In the genomic region with DNA sequence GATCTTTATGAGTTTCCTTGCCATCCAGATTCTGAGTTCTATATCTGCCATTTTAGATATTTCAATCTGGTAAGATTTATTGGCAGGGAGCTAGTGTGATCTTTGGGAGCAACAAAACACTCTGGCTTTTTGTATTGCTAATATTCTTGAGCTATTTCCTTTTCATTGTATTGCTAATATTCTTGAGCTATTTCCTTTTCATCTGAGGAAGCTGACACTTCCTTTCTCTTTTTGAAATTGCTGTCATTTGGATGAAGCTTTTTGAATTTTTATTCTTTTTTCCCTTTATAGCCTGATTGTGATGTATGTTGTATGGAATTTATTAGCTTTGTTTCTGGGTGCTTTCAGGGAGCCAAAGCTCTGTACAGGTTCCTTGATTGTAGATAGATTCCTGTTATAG, we compare ENCODE assay signal across 28 cellular contexts.
"Had no signal": no experiment of that assay in that cellular context is flagged by ENCODE, and none has a peak within 500 bp of the region (broad histone marks: within the 10 kb centered on the region; RNA-seq: fewer than 3 reads in every experiment).

No MANE protein-coding gene starts in this region.

- H3K27me3 ChIP-seq: heart left ventricle, stomach, thyroid gland, upper lobe of left lung, vagina had no signal

- H3K4me1 ChIP-seq: heart left ventricle, stomach, thyroid gland, upper lobe of left lung, vagina had no signal

- H3K36me3 ChIP-seq: heart left ventricle, stomach, thyroid gland, upper lobe of left lung, vagina, WERI-Rb-1 had no signal

- H3K4me3 ChIP-seq: heart left ventricle, stomach, thyroid gland, upper lobe of left lung, vagina had no signal

- H3K36me3 Mint-ChIP-seq: activated CD4-positive, alpha-beta memory T cell treated with anti-CD3 and anti-CD28 coated beads for 36 hours; mesothelial cell of epicardium; naive B cell; stimulated activated naive B cell treated with anti-CD40 and anti-IgM and Interleukin-4, amounts not matched to agents 10 μg/mL and 1 μg/mL and 100 μg/mL, for 72 hours had no signal

- DNase-seq: activated CD4-positive, alpha-beta memory T cell treated with anti-CD3 and anti-CD28 coated beads for 36 hours; activated CD4-positive, alpha-beta T cell treated with anti-CD3 and anti-CD28 coated beads, Interleukin-2, amount 10 ng/mL, durations not matched to agents 24 days and 14 days; activated CD4-positive, CD25-positive, alpha-beta regulatory T cell treated with anti-CD3 and anti-CD28 coated beads, Interleukin-2, amount 50 U/mL, for 72 hours; activated CD8-positive, alpha-beta memory T cell treated with anti-CD3 and anti-CD28 coated beads, Interleukin-2, amount 50 U/mL, for 4 hours; activated effector memory CD4-positive, alpha-beta T cell treated with anti-CD3 and anti-CD28 coated beads, Interleukin-2, amount 50 U/mL, for 16 hours; activated naive CD4-positive, alpha-beta T cell treated with anti-CD3 and anti-CD28 coated beads for 36 hours; activated naive CD8-positive, alpha-beta T cell treated with anti-CD3 and anti-CD28 coated beads, Interleukin-2, amount 10 ng/mL, durations not matched to agents 7 days and 5 days; activated T-cell treated with anti-CD3 and anti-CD28 coated beads, Interleukin-2, amount 50 U/mL, for 1 hour; amygdala; caudate nucleus; foreskin fibroblast; heart left ventricle; naive B cell; nephron progenitor cell; right cardiac atrium; stimulated activated CD4-positive, alpha-beta T cell treated with anti-CD3 and anti-CD28 coated beads, Interleukin-15, amount 100 ng/mL, for 24 hours; stimulated activated CD4-positive, alpha-beta T cell treated with anti-CD3 and anti-CD28 coated beads, Interleukin-2, amount 100 ng/mL, for 24 hours; stimulated activated naive B cell treated with anti-CD40 and anti-IgM and Interleukin-4, amounts not matched to agents 10 μg/mL and 1 μg/mL and 100 μg/mL, for 72 hours; stomach; T-helper 17 cell; T1000; thyroid gland; upper lobe of left lung; WERI-Rb-1 had no signal

- H3K9me3 Mint-ChIP-seq: nephron progenitor cell had no signal

- H3K4me1 Mint-ChIP-seq: activated CD4-positive, alpha-beta T cell treated with anti-CD3 and anti-CD28 coated beads, Interleukin-2, amount 10 ng/mL, durations not matched to agents 24 days and 14 days; activated naive CD8-positive, alpha-beta T cell treated with anti-CD3 and anti-CD28 coated beads, Interleukin-2, amount 10 ng/mL, durations not matched to agents 7 days and 5 days; mesothelial cell of epicardium; naive B cell; nephron progenitor cell; stimulated activated naive B cell treated with anti-CD40 and anti-IgM and Interleukin-4, amounts not matched to agents 10 μg/mL and 1 μg/mL and 100 μg/mL, for 72 hours; T-helper 17 cell had no signal

- H3K27me3 Mint-ChIP-seq: activated CD4-positive, alpha-beta memory T cell treated with anti-CD3 and anti-CD28 coated beads for 36 hours; activated CD4-positive, alpha-beta T cell treated with anti-CD3 and anti-CD28 coated beads, Interleukin-2, amount 10 ng/mL, durations not matched to agents 24 days and 14 days; activated naive CD8-positive, alpha-beta T cell treated with anti-CD3 and anti-CD28 coated beads, Interleukin-2, amount 10 ng/mL, durations not matched to agents 7 days and 5 days; naive B cell; stimulated activated naive B cell treated with anti-CD40 and anti-IgM and Interleukin-4, amounts not matched to agents 10 μg/mL and 1 μg/mL and 100 μg/mL, for 72 hours; T-helper 17 cell had no signal

- H3K27ac Mint-ChIP-seq: activated CD4-positive, alpha-beta memory T cell treated with anti-CD3 and anti-CD28 coated beads for 36 hours; activated CD4-positive, alpha-beta T cell treated with anti-CD3 and anti-CD28 coated beads, Interleukin-2, amount 10 ng/mL, durations not matched to agents 24 days and 14 days; activated naive CD4-positive, alpha-beta T cell treated with anti-CD3 and anti-CD28 coated beads for 36 hours; activated naive CD8-positive, alpha-beta T cell treated with anti-CD3 and anti-CD28 coated beads, Interleukin-2, amount 10 ng/mL, durations not matched to agents 7 days and 5 days; activated T-helper 1 cell treated with anti-CD3 and anti-CD28 coated beads, Interleukin-12 subunit alpha, Interleukin-12 subunit beta, Interleukin-2, Interleukin-4 antibody, amounts not matched to agents 30 ng/mL and 10 ng/mL and 1 ng/mL, durations not matched to agents 14 hours and 24 hours and 36 hours; mesothelial cell of epicardium; naive B cell; nephron progenitor cell; stimulated activated naive B cell treated with anti-CD40 and anti-IgM and Interleukin-4, amounts not matched to agents 10 μg/mL and 1 μg/mL and 100 μg/mL, for 72 hours; T-helper 17 cell had no signal

- H3K4me3 Mint-ChIP-seq: activated CD4-positive, alpha-beta memory T cell treated with anti-CD3 and anti-CD28 coated beads for 36 hours; activated CD4-positive, alpha-beta T cell treated with anti-CD3 and anti-CD28 coated beads, Interleukin-2, amount 10 ng/mL, durations not matched to agents 24 days and 14 days; activated naive CD4-positive, alpha-beta T cell treated with anti-CD3 and anti-CD28 coated beads for 36 hours; activated naive CD8-positive, alpha-beta T cell treated with anti-CD3 and anti-CD28 coated beads, Interleukin-2, amount 10 ng/mL, durations not matched to agents 7 days and 5 days; activated T-helper 1 cell treated with anti-CD3 and anti-CD28 coated beads, Interleukin-12 subunit alpha, Interleukin-12 subunit beta, Interleukin-2, Interleukin-4 antibody, amounts not matched to agents 30 ng/mL and 10 ng/mL and 1 ng/mL, durations not matched to agents 14 hours and 24 hours and 36 hours; mesothelial cell of epicardium; naive B cell; nephron progenitor cell; stimulated activated naive B cell treated with anti-CD40 and anti-IgM and Interleukin-4, amounts not matched to agents 10 μg/mL and 1 μg/mL and 100 μg/mL, for 72 hours; T-helper 17 cell had no signal

- H3K9me3 ChIP-seq: stomach, thyroid gland, upper lobe of left lung, vagina had no signal

- ATAC-seq: esophagus mucosa; heart left ventricle; right cardiac atrium; stimulated activated naive B cell treated with anti-CD40 and anti-IgM and Interleukin-4, amounts not matched to agents 10 μg/mL and 1 μg/mL and 100 μg/mL, for 72 hours; T-helper 17 cell had no signal

- H3K27ac ChIP-seq: heart left ventricle, stomach, thyroid gland, upper lobe of left lung, vagina, WERI-Rb-1 had no signal
